ENCODE assay signal across 8 cellular contexts in genomic region chr6:28940294-28940858, GRCh38. TPM values are rescaled to one million over a fixed set of nuclear protein-coding genes. Genes with fewer than 3 reads are reported as not detected.
A peak's percentile ranks its signal among the peaks of the same experiment; 100 is the strongest.
DNase-seq lines count a peak whose midpoint lies in the region; ATAC-seq and TF ChIP-seq lines count a peak whose summit lies in the region.

No MANE protein-coding gene starts in this region.

- H3K4me2 ChIP-seq in smooth muscle cell: peak overlapping the region; percentile 86

- peaks cover 14% of the 10 kb centered on the region for H3F3A ChIP-seq in smooth muscle cell (ENCODE audit: low read depth)

- H3K27ac ChIP-seq in brain microvascular endothelial cell: peak overlapping the region; percentile 55
- H3K27ac ChIP-seq in smooth muscle cell (ENCODE audit: low read depth): peak overlapping the region; percentile 79

- ATAC-seq in GM21381 (IDR thresholded peaks at IDR 0.05; ENCODE audit: unreplicated experiment): peak; percentile 23
- no peak for ATAC-seq in GM18873 (IDR thresholded peaks at IDR 0.05; ENCODE audit: low FRiP score, unreplicated experiment)

- in situ Hi-C loops in brain microvascular endothelial cell (cut with HindIII; ENCODE audit: low pct_ligation_motif_present, low sequenced_read_pairs): no loop called here

- H3K4me1 Mint-ChIP-seq in CD14-positive monocyte: peaks cover 57% of the 10 kb centered on the region
- H3K4me1 Mint-ChIP-seq in T-helper 2 cell treated with Interferon-gamma antibody and Interleukin-4, amounts not matched to agents 5 μg/mL and 100 μg/mL, for 36 hours (ENCODE audit: low read depth): peaks cover 49% of the 10 kb centered on the region

- H3K4me3 Mint-ChIP-seq in CD14-positive monocyte: peak overlapping the region; percentile 88 to 98
- peak overlapping the region; percentile 91 for H3K4me3 Mint-ChIP-seq in T-helper 2 cell treated with Interferon-gamma antibody and Interleukin-4, amounts not matched to agents 5 μg/mL and 100 μg/mL, for 36 hours

- H3K36me3 ChIP-seq in brain microvascular endothelial cell (replicated peaks): no peaks in the 10 kb centered on the region
- H3K36me3 ChIP-seq in smooth muscle cell (ENCODE audit: low read depth): no peaks in the 10 kb centered on the region

- peaks cover 0 to 4% (median 0%) of the 10 kb centered on the region in 7 donors for H3K9me3 Mint-ChIP-seq in CD14-positive monocyte
- no peaks in the 10 kb centered on the region for H3K9me3 Mint-ChIP-seq in T-helper 2 cell treated with Interferon-gamma antibody and Interleukin-4, amounts not matched to agents 5 μg/mL and 100 μg/mL, for 36 hours

- peak overlapping the region; percentile 100 for H2AFZ ChIP-seq in smooth muscle cell (ENCODE audit: low read depth)

- H3K79me2 ChIP-seq in smooth muscle cell (ENCODE audit: low read depth): no peaks in the 10 kb centered on the region

- H3K4me3 ChIP-seq in brain microvascular endothelial cell (ENCODE audit: low read depth, low read length) (peak overlapping the region; percentile 76), smooth muscle cell (peak overlapping the region; percentile 96)

- no peaks in the 10 kb centered on the region for H3K4me1 ChIP-seq in smooth muscle cell (ENCODE audit: low read depth)

- no peaks in the 10 kb centered on the region for H3K36me3 Mint-ChIP-seq in CD14-positive monocyte
- peaks cover 2% of the 10 kb centered on the region for H3K36me3 Mint-ChIP-seq in T-helper 2 cell treated with Interferon-gamma antibody and Interleukin-4, amounts not matched to agents 5 μg/mL and 100 μg/mL, for 36 hours (ENCODE audit: low read depth)

- TF ChIP-seq CTCF in CD14-positive monocyte (IDR thresholded peaks at IDR 0.05) (no peak), brain microvascular endothelial cell (IDR thresholded peaks at IDR 0.05; ENCODE audit: low read depth, low read length, missing control alignments) (no peak), smooth muscle cell (IDR thresholded peaks at IDR 0.05; ENCODE audit: borderline replicate concordance, insufficient read depth, poor library complexity, severe bottlenecking) (no peak)

- peaks cover 0 to 1% (median 0%) of the 10 kb centered on the region in 3 donors for H3K27me3 Mint-ChIP-seq in CD14-positive monocyte (ENCODE audit: low read depth in 3 of 3)
- H3K27me3 Mint-ChIP-seq in T-helper 2 cell treated with Interferon-gamma antibody and Interleukin-4, amounts not matched to agents 5 μg/mL and 100 μg/mL, for 36 hours (ENCODE audit: low read depth): peaks cover 8% of the 10 kb centered on the region

- intact Hi-C loops in CD14-positive monocyte (cut with micrococcal nuclease): loop anchor here (2.0 to 10.0 kb wide), 5 partner anchors 42 to 106 kb away; no protein-coding TSS in a partner anchor

- WGBS in smooth muscle cell (ENCODE audit: low lambda C conversion rate): under 1% methylated on average over 17 of the region's 17 CpGs

- no peaks in the 10 kb centered on the region for H3K9me3 ChIP-seq in smooth muscle cell (replicated peaks; ENCODE audit: low read depth)

- H3K27me3 ChIP-seq in brain microvascular endothelial cell (replicated peaks) (no peaks in the 10 kb centered on the region), smooth muscle cell (ENCODE audit: low read depth) (no peaks in the 10 kb centered on the region)

- peak overlapping the region; percentile 67 for H3K9ac ChIP-seq in smooth muscle cell (ENCODE audit: low read depth)

- no peaks in the 10 kb centered on the region for H4K20me1 ChIP-seq in smooth muscle cell (ENCODE audit: low read depth)

- no peak for DNase-seq in CD14-positive monocyte (ENCODE audit: low spot score)
- peak; percentile 82 for DNase-seq in KG1 (lab: John Stamatoyannopoulos, UW)
- no peak for DNase-seq in T-helper 2 cell treated with Interferon-gamma antibody and Interleukin-4, amounts not matched to agents 5 μg/mL and 100 μg/mL, for 36 hours (ENCODE audit: low spot score)
- DNase-seq in brain microvascular endothelial cell: no peak
- DNase-seq in inferior parietal cortex (ENCODE audit: extremely low spot score): peak; percentile 65
- DNase-seq in smooth muscle cell (lab: John Stamatoyannopoulos, UW; ENCODE audit: unreplicated experiment): no peak

- peak overlapping the region; percentile 67 to 89 (median 84) for H3K27ac Mint-ChIP-seq in CD14-positive monocyte
- H3K27ac Mint-ChIP-seq in T-helper 2 cell treated with Interferon-gamma antibody and Interleukin-4, amounts not matched to agents 5 μg/mL and 100 μg/mL, for 36 hours: peak overlapping the region; percentile 97

RNA-seq across cellular contexts. Expression of gene TRIM27, which starts 16.6 kb away (rescaled TPM):
- polyA plus RNA-seq in CD14-positive monocyte: 10 to 100 TPM; 42.2 to 44.0 TPM
- 61.6 and 63.8 TPM in 2 replicates for total RNA-seq in smooth muscle cell
- 55.5 and 62.0 TPM in 2 replicates for polyA plus RNA-seq in smooth muscle cell

Comparison
In these comparisons a context has a peak if more than half of its experiments do, and no peak if none do; other contexts are left out.
1. DNase-seq: peak in KG1 (single experiment) and inferior parietal cortex (single experiment); none in CD14-positive monocyte (single experiment), T-helper 2 cell treated with Interferon-gamma antibody and Interleukin-4, amounts not matched to agents 5 μg/mL and 100 μg/mL, for 36 hours (single experiment), brain microvascular endothelial cell (single experiment) and smooth muscle cell (single experiment).